Comparison of ENCODE assay signal across 10 cellular contexts in the genomic region with DNA sequence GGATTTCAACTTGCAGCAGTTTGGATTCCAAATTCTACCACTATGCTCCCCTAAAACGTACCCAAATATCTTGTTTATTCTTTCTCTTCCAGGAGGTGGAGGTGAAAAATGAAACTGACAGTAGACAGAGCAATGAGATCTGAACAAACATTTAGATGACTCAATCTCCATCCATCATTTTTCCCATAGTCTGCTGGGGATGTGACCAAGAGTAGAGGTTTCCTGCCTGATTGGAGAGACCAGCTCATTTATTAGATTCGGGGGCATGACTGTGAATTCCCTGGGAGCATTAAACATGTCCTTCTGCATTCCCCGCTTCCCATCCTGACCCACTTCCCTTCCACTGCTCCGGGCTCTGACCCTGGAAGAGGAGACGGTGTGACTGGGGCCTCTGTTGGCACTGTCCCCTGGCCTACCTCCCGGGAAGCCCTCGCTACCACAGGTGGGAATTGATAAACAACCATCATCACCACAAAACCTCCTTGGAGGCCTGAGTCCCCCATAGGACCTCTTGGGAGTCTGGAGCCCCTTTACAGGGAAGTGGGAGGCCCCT. TPM values are rescaled to one million over a fixed set of nuclear protein-coding genes. Genes with fewer than 3 reads are reported as not detected.
DNase-seq lines count a peak whose midpoint lies in the region; ATAC-seq, FAIRE-seq and TF ChIP-seq lines count a peak whose summit lies in the region.
"Had no signal": no experiment of that assay in that cellular context is flagged by ENCODE, and none has a peak within 500 bp of the region (broad histone marks: within the 10 kb centered on the region; RNA-seq: fewer than 3 reads in every experiment).

No MANE protein-coding gene starts in this region.

- no peak for DNase-seq in heart left ventricle
- DNase-seq in cardiac septum (ENCODE audit: low spot score): no peak
- no peak for DNase-seq in K562 (ENCODE audit: extremely low read depth in 1 of 4, low spot score in 3 of 4)
- peak; percentile 88 for DNase-seq in iris pigment epithelial cell (ENCODE audit: low read depth)
- no peak for DNase-seq in upper lobe of left lung
- no peak for DNase-seq in effector CD8-positive, alpha-beta T cell (lab: John Stamatoyannopoulos, UW)
- DNase-seq in central memory CD4-positive, alpha-beta T cell: no peak
- DNase-seq in posterior vena cava (ENCODE audit: low spot score): no peak
- DNase-seq: NCI-H510A had no signal

- no peaks in the 10 kb centered on the region for H3K36me3 ChIP-seq in heart left ventricle
- H3K36me3 ChIP-seq in K562 (ENCODE audit: control insufficient read depth, insufficient read depth, low read length): no peaks in the 10 kb centered on the region
- no peaks in the 10 kb centered on the region for H3K36me3 ChIP-seq in upper lobe of left lung
- H3K36me3 ChIP-seq: right lobe of liver had no signal

- no peak overlapping the region; the same call in 1 of the 2 replicates for H3K4me2 ChIP-seq in K562 (ENCODE audit: insufficient read depth, low read length)

- intact Hi-C loops in heart left ventricle (cut with DNase I) (no loop called here), cardiac septum (cut with DNase I) (no loop called here), K562 (cut with micrococcal nuclease) (no loop called here), posterior vena cava (cut with DNase I) (no loop called here)

- no peak for ATAC-seq in heart left ventricle
- ATAC-seq in K562: no peak
- ATAC-seq in upper lobe of left lung (ENCODE audit: low FRiP score in 2 of 2): no peak

- POLR2A ChIA-PET in K562 (lab: Yijun Ruan, JAX): no interaction called here

- CTCF ChIA-PET in K562 (lab: Yijun Ruan, JAX; ENCODE audit: low intra/inter-chr PET ratio): no interaction called here

- FAIRE-seq in K562 (lab: Jason Lieb, UNC): no peak

- no TSS peak for BruUV-seq in K562 (replicated peaks; lab: Mats Ljungman, UMichigan)

- TF ChIP-seq EP300 in K562 (IDR thresholded peaks at IDR 0.05; ENCODE audit: low read length) (no peak), upper lobe of left lung (IDR thresholded peaks at IDR 0.05) (no peak)

- H3K27ac ChIP-seq in heart left ventricle (peak overlapping the region in 10 of 12 donors; percentile 20 to 90 (median 59)), K562 (ENCODE audit: extremely low read depth, low read depth, low read length) (no peak overlapping the region), upper lobe of left lung (peak overlapping the region; percentile 16 to 71 (median 48))

- no peak for TF ChIP-seq CTCF in heart left ventricle (IDR thresholded peaks at IDR 0.05)
- TF ChIP-seq CTCF in K562 (IDR thresholded peaks at IDR 0.05 in 2 of 3, conservative IDR thresholded peaks at IDR 0.05 in 1 of 3; ENCODE audit: insufficient read depth in 2 of 3, low read depth in 1 of 3, low read length in 3 of 3): 0 out of 6 replicates have a peak, but pooled peaks of 1 of the 3 experiments have one; percentile 7
- TF ChIP-seq CTCF in upper lobe of left lung (IDR thresholded peaks at IDR 0.05): no peak

- H2AFZ ChIP-seq in K562 (ENCODE audit: low read depth, low read length): peak overlapping the region; percentile 79

- no peaks in the 10 kb centered on the region for H3K9me3 ChIP-seq in heart left ventricle
- H3K9me3 ChIP-seq in K562 (replicated peaks; ENCODE audit: control insufficient read depth, insufficient read depth, low read depth, low read length): no peaks in the 10 kb centered on the region; the same call in 1 of the 2 replicates
- no peaks in the 10 kb centered on the region for H3K9me3 ChIP-seq in upper lobe of left lung
- H3K9me3 ChIP-seq: right lobe of liver had no signal

- H3K27me3 ChIP-seq in heart left ventricle (no peaks in the 10 kb centered on the region), K562 (ENCODE audit: control insufficient read depth in 2 of 2, insufficient read depth in 2 of 2, low read length in 2 of 2) (peaks cover 0 to 26% of the 10 kb centered on the region in 2 experiments; a peak in 3 of 5 replicates), upper lobe of left lung (no peaks in the 10 kb centered on the region)
- H3K27me3 ChIP-seq: right lobe of liver had no signal

- no peak overlapping the region for H3K9ac ChIP-seq in K562 (ENCODE audit: insufficient read depth in 1 of 2, low read depth in 2 of 2, low read length in 2 of 2)

- TF ChIP-seq POLR2A in heart left ventricle (IDR thresholded peaks at IDR 0.05): no peak
- no peak for TF ChIP-seq POLR2A in K562 (conservative IDR thresholded peaks at IDR 0.05)
- TF ChIP-seq POLR2A in upper lobe of left lung (IDR thresholded peaks at IDR 0.05): no peak

- in situ Hi-C loops in K562 (cut with MboI): no loop called here

- no peaks in the 10 kb centered on the region for H3K9me1 ChIP-seq in K562 (ENCODE audit: control insufficient read depth, insufficient read depth, low read length)

- no peaks in the 10 kb centered on the region for H4K20me1 ChIP-seq in K562 (replicated peaks; ENCODE audit: control insufficient read depth, insufficient read depth, low read length)

- H3K79me2 ChIP-seq in K562 (ENCODE audit: control insufficient read depth, insufficient read depth, low read length): no peaks in the 10 kb centered on the region

- no peak for TF ChIP-seq RAD21 in K562 (CRISPR knock-in tag; conservative IDR thresholded peaks at IDR 0.05 in 1 of 2, IDR thresholded peaks at IDR 0.05 in 1 of 2)

- no peak overlapping the region for H3K4me3 ChIP-seq in heart left ventricle
- no peak overlapping the region for H3K4me3 ChIP-seq in K562
- no peak overlapping the region for H3K4me3 ChIP-seq in upper lobe of left lung
- H3K4me3 ChIP-seq: right lobe of liver had no signal

- 63 to 80% (median 70%) methylated on average over 7 of the region's 7 CpGs for WGBS in heart left ventricle, 4 donors
- 25% methylated on average over 4 of the region's 7 CpGs for WGBS in K562 (ENCODE audit: insufficient coverage, low coverage, missing lambda C conversion rate)
- 74 to 79% methylated on average over 7 of the region's 7 CpGs for WGBS in upper lobe of left lung, 2 donors

- H3K4me1 ChIP-seq in heart left ventricle (peaks cover 6 to 89% (median 57%) of the 10 kb centered on the region in 12 donors), K562 (replicated peaks in 1 of 2; ENCODE audit: control insufficient read depth in 2 of 2, insufficient read depth in 2 of 2, low read length in 2 of 2) (no peaks in the 10 kb centered on the region; a peak in 1 of 5 replicates), upper lobe of left lung (peaks cover 7 to 31% (median 9%) of the 10 kb centered on the region in 4 donors)

TF ChIP-seq in K562, 482 proteins besides CTCF, POLR2A, EP300 and RAD21:
- no peak for TF ChIP-seq TCF7L2 (IDR thresholded peaks at IDR 0.05; ENCODE audit: low read depth, low read length)
- no peak for TF ChIP-seq ZNF23 (CRISPR knock-in tag; IDR thresholded peaks at IDR 0.05)
- TF ChIP-seq, protein P1, sequence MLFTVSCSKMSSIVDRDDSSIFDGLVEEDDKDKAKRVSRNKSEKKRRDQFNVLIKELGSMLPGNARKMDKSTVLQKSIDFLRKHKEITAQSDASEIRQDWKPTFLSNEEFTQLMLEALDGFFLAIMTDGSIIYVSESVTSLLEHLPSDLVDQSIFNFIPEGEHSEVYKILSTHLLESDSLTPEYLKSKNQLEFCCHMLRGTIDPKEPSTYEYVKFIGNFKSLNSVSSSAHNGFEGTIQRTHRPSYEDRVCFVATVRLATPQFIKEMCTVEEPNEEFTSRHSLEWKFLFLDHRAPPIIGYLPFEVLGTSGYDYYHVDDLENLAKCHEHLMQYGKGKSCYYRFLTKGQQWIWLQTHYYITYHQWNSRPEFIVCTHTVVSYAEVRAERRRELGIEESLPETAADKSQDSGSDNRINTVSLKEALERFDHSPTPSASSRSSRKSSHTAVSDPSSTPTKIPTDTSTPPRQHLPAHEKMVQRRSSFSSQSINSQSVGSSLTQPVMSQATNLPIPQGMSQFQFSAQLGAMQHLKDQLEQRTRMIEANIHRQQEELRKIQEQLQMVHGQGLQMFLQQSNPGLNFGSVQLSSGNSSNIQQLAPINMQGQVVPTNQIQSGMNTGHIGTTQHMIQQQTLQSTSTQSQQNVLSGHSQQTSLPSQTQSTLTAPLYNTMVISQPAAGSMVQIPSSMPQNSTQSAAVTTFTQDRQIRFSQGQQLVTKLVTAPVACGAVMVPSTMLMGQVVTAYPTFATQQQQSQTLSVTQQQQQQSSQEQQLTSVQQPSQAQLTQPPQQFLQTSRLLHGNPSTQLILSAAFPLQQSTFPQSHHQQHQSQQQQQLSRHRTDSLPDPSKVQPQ (CRISPR knock-in tag; IDR thresholded peaks at IDR 0.05; ENCODE audit: borderline replicate concordance): no peak
- no peak for TF ChIP-seq BHLHE40 (IDR thresholded peaks at IDR 0.05; ENCODE audit: low read length)
- TF ChIP-seq POLR2B (IDR thresholded peaks at IDR 0.05; ENCODE audit: low read depth, partially characterized antibody): no peak
- TF ChIP-seq ZNF232 (CRISPR knock-in tag; IDR thresholded peaks at IDR 0.05): no peak
- no peak for TF ChIP-seq RBFOX2 (IDR thresholded peaks at IDR 0.05; ENCODE audit: low read depth, low read length)

RNA-seq across cellular contexts. Expression of a gene that starts 20.3 kb away (rescaled TPM):
- 100 to 1,000 TPM; 405 to 851 (median 724) TPM for total RNA-seq in heart left ventricle
- polyA plus RNA-seq in heart left ventricle: 100 to 1,000 TPM; 117 to 396 TPM
- 980 TPM for total RNA-seq in cardiac septum
- not detected in 2 replicates for total RNA-seq in K562 (2011; cell fraction: chromatin; rRNA removed; ENCODE audit: low replicate concordance)
- not detected in 2 replicates for total RNA-seq in K562 (2011; cell fraction: nucleolus; rRNA removed)
- total RNA-seq in K562 (2011; cell fraction: nucleoplasm; rRNA removed): not detected in 2 replicates
- not detected in 2 replicates for total RNA-seq in K562 (2014; rRNA removed)
- total RNA-seq in K562 (2014; rRNA removed; fragmentation: Illumina TruSeq; extraction: Trizol): not detected in 2 replicates
- not detected in 2 replicates for total RNA-seq in K562 (2015; rRNA removed; fragmentation: Illumina TruSeq; extraction: Trizol)
- total RNA-seq in K562 (2021): 0.38 and 0.40 TPM in 2 replicates
- 0.14 TPM in 1 of 2 replicates, not detected in the other for polyA plus RNA-seq in K562 (2011; rRNA removed)
- not detected in 2 replicates for polyA plus RNA-seq in K562 (2011; cell fraction: cytosol; rRNA removed)
- not detected in 2 replicates for polyA plus RNA-seq in K562 (2011; cell fraction: nucleus; rRNA removed)
- polyA plus RNA-seq in K562 (2012): not detected in 2 replicates
- polyA plus RNA-seq in K562 (2014; fragmentation: Illumina TruSeq; extraction: Trizol): not detected in 2 replicates
- not detected for polyA plus RNA-seq in K562 (2014; fragmentation: Nextera tagmentation; extraction: Ambion mirVana)
- polyA plus RNA-seq in K562 (2014; rRNA removed): 0.85 TPM in 1 of 2 replicates, not detected in the other
- polyA minus RNA-seq in K562 (2011; rRNA and poly(A)+ RNA removed): not detected in 2 replicates
- polyA minus RNA-seq in K562 (2011; cell fraction: cytosol; rRNA and poly(A)+ RNA removed): not detected in 2 replicates
- not detected in 2 replicates for polyA minus RNA-seq in K562 (2011; cell fraction: nucleus; rRNA and poly(A)+ RNA removed)
- 100 to 1,000 TPM in 5 of 6 donors, 10 to 100 TPM in 1; 50.3 to 162 (median 137) TPM for total RNA-seq in upper lobe of left lung
- total RNA-seq in posterior vena cava: 100 to 1,000 TPM; 117 to 138 TPM

Comparison
In these comparisons a context has a peak if more than half of its experiments do, and no peak if none do; other contexts are left out.
1. RNA of a gene that starts 20.3 kb away (total RNA-seq): 980 TPM in cardiac septum (single experiment), 405 to 851 TPM in heart left ventricle, 50.3 to 162 TPM in upper lobe of left lung and 117 to 138 TPM in posterior vena cava; 0.38 to 0.40 TPM in K562; every median in the first group is over 10 times any median in the second.